8 cellular contexts compared by ENCODE assay signal in genomic region chr12:92080390-92081285, GRCh38.
DNase-seq lines count a peak whose midpoint lies in the region; ATAC-seq and FAIRE-seq lines count a peak whose summit lies in the region.

No MANE protein-coding gene starts in this region.

- peak overlapping the region; percentile 82 for H3K27ac ChIP-seq in SJSA1

- peaks cover 4% of the 10 kb centered on the region for H3K36me3 Mint-ChIP-seq in activated CD8-positive, alpha-beta memory T cell treated with anti-CD3 and anti-CD28 coated beads, Interleukin-2, amount 10 ng/mL, durations not matched to agents 7 days and 5 days

- no peaks in the 10 kb centered on the region for H3K9me3 ChIP-seq in SJSA1 (replicated peaks)

- FAIRE-seq in urothelium cell line (lab: Jason Lieb, UNC), result no peak

- peak overlapping the region; percentile 28 for H3K4me3 Mint-ChIP-seq in activated CD8-positive, alpha-beta memory T cell treated with anti-CD3 and anti-CD28 coated beads, Interleukin-2, amount 10 ng/mL, durations not matched to agents 7 days and 5 days

- H3K4me1 ChIP-seq in SJSA1 (replicated peaks), result peaks cover 64% of the 10 kb centered on the region

- H3K4me1 Mint-ChIP-seq in activated CD8-positive, alpha-beta memory T cell treated with anti-CD3 and anti-CD28 coated beads, Interleukin-2, amount 10 ng/mL, durations not matched to agents 7 days and 5 days, result peaks cover 31% of the 10 kb centered on the region

- no peaks in the 10 kb centered on the region for H3K36me3 ChIP-seq in SJSA1

- H3K27me3 Mint-ChIP-seq in activated CD8-positive, alpha-beta memory T cell treated with anti-CD3 and anti-CD28 coated beads, Interleukin-2, amount 10 ng/mL, durations not matched to agents 7 days and 5 days, result no peaks in the 10 kb centered on the region

- peak overlapping the region; percentile 44 for H3K27ac Mint-ChIP-seq in activated CD8-positive, alpha-beta memory T cell treated with anti-CD3 and anti-CD28 coated beads, Interleukin-2, amount 10 ng/mL, durations not matched to agents 7 days and 5 days

- no peaks in the 10 kb centered on the region for H3K9me3 Mint-ChIP-seq in activated CD8-positive, alpha-beta memory T cell treated with anti-CD3 and anti-CD28 coated beads, Interleukin-2, amount 10 ng/mL, durations not matched to agents 7 days and 5 days (ENCODE audit: low read depth)

- CTCF ChIA-PET in activated CD8-positive, alpha-beta memory T cell treated with anti-CD3 and anti-CD28 coated beads, Interleukin-2, amount 10 ng/mL, durations not matched to agents 7 days and 5 days (lab: Charles Lee), result no interaction called here

- 0 out of 2 replicates have a peak overlapping the region, but pooled peaks have one; percentile 3 for H3K4me3 ChIP-seq in SJSA1

- no peak for DNase-seq in activated CD8-positive, alpha-beta memory T cell treated with anti-CD3 and anti-CD28 coated beads, Interleukin-2, amount 10 ng/mL, durations not matched to agents 7 days and 5 days
- no peak for DNase-seq in activated CD8-positive, alpha-beta memory T cell treated with anti-CD3 and anti-CD28 coated beads for 24 hours
- DNase-seq in SJSA1 (ENCODE audit: low read depth in 1 of 2, low spot score in 2 of 2) (peak; percentile 86 to 92), glomerular visceral epithelial cell (ENCODE audit: extremely low spot score) (peak; percentile 61), urothelium cell line (ENCODE audit: low spot score) (peak; percentile 37)
- DNase-seq in activated CD4-positive, alpha-beta T cell treated with anti-CD3 and anti-CD28 coated beads, Interleukin-2, amount 50 U/mL, for 48 hours, result no peak

- ATAC-seq in activated CD8-positive, alpha-beta memory T cell treated with anti-CD3 and anti-CD28 coated beads, Interleukin-2, amount 10 ng/mL, durations not matched to agents 7 days and 5 days, result peak; percentile 78
- ATAC-seq in HG03039 (IDR thresholded peaks at IDR 0.05; ENCODE audit: unreplicated experiment) (peak; percentile 56), HG03175 (IDR thresholded peaks at IDR 0.05; ENCODE audit: unreplicated experiment) (no peak)

- no peaks in the 10 kb centered on the region for H3K27me3 ChIP-seq in SJSA1 (replicated peaks)

Comparison
In these comparisons a context has a peak if more than half of its experiments do, and no peak if none do; other contexts are left out.
1. DNase-seq: peak in SJSA1 (2 of 2), glomerular visceral epithelial cell (single experiment) and urothelium cell line (single experiment); none in activated CD8-positive, alpha-beta memory T cell treated with anti-CD3 and anti-CD28 coated beads, Interleukin-2, amount 10 ng/mL, durations not matched to agents 7 days and 5 days (single experiment), activated CD8-positive, alpha-beta memory T cell treated with anti-CD3 and anti-CD28 coated beads for 24 hours (single experiment) and activated CD4-positive, alpha-beta T cell treated with anti-CD3 and anti-CD28 coated beads, Interleukin-2, amount 50 U/mL, for 48 hours (0 of 2).